In genomic region chr4:138249132-138249531, GRCh38 we compare ENCODE assay signal across 3 cellular contexts.
TF ChIP-seq lines count a peak whose summit lies in the region.

No MANE protein-coding gene starts in this region.

TF ChIP-seq in A549, 52 proteins besides CTCF, POLR2A, EP300 and RAD21 (continues in another document):
- TF ChIP-seq REST (IDR thresholded peaks at IDR 0.05) (no peak), RARB (CRISPR knock-in tag; IDR thresholded peaks at IDR 0.05) (no peak), NPAS2 (CRISPR knock-in tag; IDR thresholded peaks at IDR 0.05; ENCODE audit: borderline replicate concordance) (no peak), BHLHE40 (IDR thresholded peaks at IDR 0.05; ENCODE audit: low read depth, low read length) (no peak), POLR2AphosphoS2 (conservative IDR thresholded peaks at IDR 0.05; ENCODE audit: low read length) (no peak), HEYL (CRISPR knock-in tag; IDR thresholded peaks at IDR 0.05) (no peak), TP53 (CRISPR knock-in tag; IDR thresholded peaks at IDR 0.05) (no peak), MAFK (IDR thresholded peaks at IDR 0.05; ENCODE audit: partially characterized antibody) (no peak), ZSCAN20 (CRISPR knock-in tag; IDR thresholded peaks at IDR 0.05) (no peak), E2F6 (IDR thresholded peaks at IDR 0.05; ENCODE audit: borderline replicate concordance, low read depth) (no peak), PBX3 (IDR thresholded peaks at IDR 0.05) (no peak), FOSL2 (IDR thresholded peaks at IDR 0.05) (no peak), FOSL2 (CRISPR knock-in tag; IDR thresholded peaks at IDR 0.05) (no peak), ZFP36 (IDR thresholded peaks at IDR 0.05; ENCODE audit: borderline replicate concordance, partially characterized antibody) (no peak), JUN (IDR thresholded peaks at IDR 0.05) (no peak), HES2 (IDR thresholded peaks at IDR 0.05) (no peak)

TF ChIP-seq in GM23338, 12 proteins besides CTCF, POLR2A, EP300 and RAD21:
- TF ChIP-seq ZNF331 (CRISPR knock-in tag; IDR thresholded peaks at IDR 0.05; ENCODE audit: low read depth) (no peak), ETS1 (IDR thresholded peaks at IDR 0.05) (no peak), EZH2 (IDR thresholded peaks at IDR 0.05; ENCODE audit: low read depth, unreplicated experiment) (no peak), JUNB (IDR thresholded peaks at IDR 0.05; ENCODE audit: unreplicated experiment) (no peak), NANOG (IDR thresholded peaks at IDR 0.05; ENCODE audit: borderline replicate concordance) (no peak), REST (IDR thresholded peaks at IDR 0.05; ENCODE audit: unreplicated experiment) (no peak), POLR2AphosphoS5 (IDR thresholded peaks at IDR 0.05; ENCODE audit: low read depth) (no peak)

TF ChIP-seq in H1, 55 proteins besides CTCF, POLR2A, EP300 and RAD21:
- no peak for TF ChIP-seq KDM1A (IDR thresholded peaks at IDR 0.05; ENCODE audit: borderline replicate concordance, low read length)
- TF ChIP-seq JUN (IDR thresholded peaks at IDR 0.05; ENCODE audit: low read depth, low read length) = no peak
- no peak for TF ChIP-seq POLR2AphosphoS5 (IDR thresholded peaks at IDR 0.05; ENCODE audit: low read depth, low read length)
- TF ChIP-seq HDAC2 (IDR thresholded peaks at IDR 0.05; ENCODE audit: borderline replicate concordance in 1 of 2, low read depth in 2 of 2, low read length in 2 of 2) = no peak
- no peak for TF ChIP-seq SP1 (IDR thresholded peaks at IDR 0.05; ENCODE audit: low read depth, low read length)
- no peak for TF ChIP-seq MAFK (IDR thresholded peaks at IDR 0.05; ENCODE audit: low read depth, low read length)
- TF ChIP-seq HDAC6 (IDR thresholded peaks at IDR 0.05; ENCODE audit: low read depth, low read length) = no peak
- TF ChIP-seq SP4 (IDR thresholded peaks at IDR 0.05; ENCODE audit: low read length) = no peak
- no peak for TF ChIP-seq TEAD4 (IDR thresholded peaks at IDR 0.05; ENCODE audit: low read depth, low read length)
- no peak for TF ChIP-seq BACH1 (IDR thresholded peaks at IDR 0.05; ENCODE audit: low read length)
- TF ChIP-seq BCL11A (IDR thresholded peaks at IDR 0.05; ENCODE audit: low read depth in 2 of 2, low read length in 2 of 2) = no peak
- TF ChIP-seq ATF2 (IDR thresholded peaks at IDR 0.05; ENCODE audit: low read length) = no peak
- TF ChIP-seq JUND (IDR thresholded peaks at IDR 0.05; ENCODE audit: low read length) = no peak
- TF ChIP-seq PHF8 (conservative IDR thresholded peaks at IDR 0.05; ENCODE audit: low read depth, low read length) = no peak
- no peak for TF ChIP-seq NANOG (IDR thresholded peaks at IDR 0.05; ENCODE audit: insufficient read depth, low read depth, low read length, poor library complexity, severe bottlenecking)
- TF ChIP-seq CHD2 (IDR thresholded peaks at IDR 0.05; ENCODE audit: low read length) = no peak
- TF ChIP-seq SIX5 (IDR thresholded peaks at IDR 0.05; ENCODE audit: low read depth, low read length) = no peak
- TF ChIP-seq CEBPB (IDR thresholded peaks at IDR 0.05; ENCODE audit: low read depth, low read length) = no peak
TF ChIP-seq in H1: peak in this region for 0.
